In the genomic region with DNA sequence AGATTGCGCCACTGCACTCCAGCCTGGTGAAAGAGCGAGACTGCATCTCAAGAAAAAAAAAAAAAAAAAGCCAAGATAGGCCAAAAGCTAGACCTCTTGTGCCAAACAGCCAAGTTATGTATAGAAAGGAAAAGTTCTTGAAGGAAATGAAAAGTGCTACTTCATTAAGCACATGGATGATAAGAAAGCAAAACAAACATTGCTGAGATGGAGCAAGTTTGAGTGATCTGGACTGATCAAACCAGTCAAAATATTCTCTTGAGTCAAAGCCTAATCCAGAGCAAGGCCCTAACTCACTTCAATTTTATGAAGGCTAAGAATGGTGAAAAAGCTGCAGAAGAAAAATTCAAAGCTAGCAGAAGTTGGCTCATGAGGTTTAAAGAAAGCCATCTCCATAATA, we compare ENCODE assay signal across 4 cellular contexts.
"Had no signal": no experiment of that assay in that cellular context is flagged by ENCODE, and none has a peak within 500 bp of the region (broad histone marks: within the 10 kb centered on the region; RNA-seq: fewer than 3 reads in every experiment).

No MANE protein-coding gene starts in this region.

- H3K4me2 ChIP-seq: GM23338 had no signal

- H3K4me3 ChIP-seq: GM23338 had no signal

- ATAC-seq: GM23338 had no signal

- H3K4me3 Mint-ChIP-seq: GM23338, H9 had no signal

- DNase-seq: H9, HCEC 1CT, IMR-90 had no signal

- H3K27ac Mint-ChIP-seq: GM23338, H9 had no signal
